In genomic region chr18:79515331-79515730, GRCh38 we compare ENCODE assay signal across 16 cellular contexts.
DNase-seq lines count a peak whose midpoint lies in the region; ATAC-seq and TF ChIP-seq lines count a peak whose summit lies in the region.
"Had no signal": no experiment of that assay in that cellular context is flagged by ENCODE, and none has a peak within 500 bp of the region (broad histone marks: within the 10 kb centered on the region; RNA-seq: fewer than 3 reads in every experiment).

No MANE protein-coding gene starts in this region.

- peaks cover 0 to 4% (median 0%) of the 10 kb centered on the region in 3 donors for H3K36me3 ChIP-seq in Peyer's patch
- no peaks in the 10 kb centered on the region for H3K36me3 ChIP-seq in endodermal cell (ENCODE audit: control insufficient read depth, insufficient read depth, low read length)
- H3K36me3 ChIP-seq in trophoblast cell (ENCODE audit: control insufficient read depth in 1 of 2, insufficient read depth in 2 of 2, low read length in 2 of 2): no peaks in the 10 kb centered on the region
- H3K36me3 ChIP-seq: MG63 had no signal

- H2BK5ac ChIP-seq in trophoblast cell (ENCODE audit: low read depth, low read length, poor library complexity): no peak overlapping the region

- H3K18ac ChIP-seq in trophoblast cell (ENCODE audit: low read length): no peak overlapping the region

- H4K8ac ChIP-seq in trophoblast cell (ENCODE audit: low read depth, low read length): no peak overlapping the region

- no peaks in the 10 kb centered on the region for H3K79me1 ChIP-seq in trophoblast cell (ENCODE audit: low read length)

- H3K27me3 Mint-ChIP-seq in endodermal cell (ENCODE audit: insufficient read depth): no peaks in the 10 kb centered on the region
- H3K27me3 Mint-ChIP-seq in stimulated activated naive CD8-positive, alpha-beta T cell treated with anti-CD3 and anti-CD28 coated beads, Interleukin-15, amount 100 ng/mL, for 72 hours: no peaks in the 10 kb centered on the region

- no peak overlapping the region for H3K14ac ChIP-seq in trophoblast cell (ENCODE audit: low read length)

- H3K4me1 ChIP-seq in Peyer's patch (peaks cover 0 to 8% (median 0%) of the 10 kb centered on the region in 4 donors), endodermal cell (ENCODE audit: control insufficient read depth, insufficient read depth, low read length) (no peaks in the 10 kb centered on the region), trophoblast cell (ENCODE audit: control insufficient read depth in 1 of 2, insufficient read depth in 2 of 2, low read length in 2 of 2) (no peaks in the 10 kb centered on the region)

- H3K4me2 ChIP-seq in trophoblast cell (ENCODE audit: low read length): no peak overlapping the region

- H3K27ac ChIP-seq in Peyer's patch (peak overlapping the region in 1 of 4 donors; percentile 64), endodermal cell (ENCODE audit: low read depth, low read length) (no peak overlapping the region), trophoblast cell (ENCODE audit: low read depth, low read length) (no peak overlapping the region)
- H3K27ac ChIP-seq: upper lobe of left lung had no signal

- TF ChIP-seq POLR2A in Peyer's patch (IDR thresholded peaks at IDR 0.05): no peak

- H3K27ac Mint-ChIP-seq in endodermal cell: no peak overlapping the region
- peak overlapping the region; percentile 19 to 98 for H3K27ac Mint-ChIP-seq in stimulated activated naive CD8-positive, alpha-beta T cell treated with anti-CD3 and anti-CD28 coated beads, Interleukin-15, amount 100 ng/mL, for 72 hours

- H3K4me3 ChIP-seq in Peyer's patch (no peak overlapping the region), endodermal cell (ENCODE audit: low read length) (no peak overlapping the region), trophoblast cell (ENCODE audit: low read depth, low read length) (no peak overlapping the region)
- H3K4me3 ChIP-seq: MG63, upper lobe of left lung had no signal

- no peak overlapping the region for H3K9ac ChIP-seq in endodermal cell (ENCODE audit: extremely low read depth, low read length, poor library complexity, severe bottlenecking)
- H3K9ac ChIP-seq in trophoblast cell (ENCODE audit: low read length): no peak overlapping the region

- H3K4ac ChIP-seq in trophoblast cell (ENCODE audit: low read depth, low read length): no peak overlapping the region

- H3K23ac ChIP-seq in trophoblast cell (ENCODE audit: low read length): no peak overlapping the region

- peaks cover 11% of the 10 kb centered on the region for H3K36me3 Mint-ChIP-seq in endodermal cell (ENCODE audit: low read depth)

- H3K9me3 ChIP-seq in Peyer's patch: no peaks in the 10 kb centered on the region
- no peaks in the 10 kb centered on the region for H3K9me3 ChIP-seq in endodermal cell (ENCODE audit: control insufficient read depth, low read length)
- H3K9me3 ChIP-seq in trophoblast cell (ENCODE audit: insufficient read depth, low read depth, low read length): no peaks in the 10 kb centered on the region
- H3K9me3 ChIP-seq: MG63, upper lobe of left lung had no signal

- no peak overlapping the region for H2BK120ac ChIP-seq in trophoblast cell (ENCODE audit: insufficient read depth, low read length, poor library complexity)

- H3K79me2 ChIP-seq in trophoblast cell (ENCODE audit: control insufficient read depth, insufficient read depth, low read length, poor library complexity): no peaks in the 10 kb centered on the region

- H4K91ac ChIP-seq in trophoblast cell (ENCODE audit: low read depth, low read length): no peak overlapping the region

- H3K4me1 Mint-ChIP-seq in endodermal cell: peaks cover 3% of the 10 kb centered on the region
- H3K4me1 Mint-ChIP-seq in stimulated activated naive CD8-positive, alpha-beta T cell treated with anti-CD3 and anti-CD28 coated beads, Interleukin-15, amount 100 ng/mL, for 72 hours: peaks cover 62% of the 10 kb centered on the region

- H2BK12ac ChIP-seq in trophoblast cell (ENCODE audit: low read length): no peak overlapping the region

- no peak overlapping the region for H4K12ac ChIP-seq in trophoblast cell (ENCODE audit: low read depth, low read length)

- WGBS in endodermal cell (ENCODE audit: insufficient coverage in 1 of 2, insufficient read length in 1 of 2), 2 experiments: 81 to 87% methylated on average over 3 to 8 of the region's 8 CpGs
- no CpG with 5 or more reads among the region's 8 CpGs for WGBS in trophoblast cell (ENCODE audit: extremely low coverage, insufficient coverage, insufficient read length)

- TF ChIP-seq CTCF in Peyer's patch (IDR thresholded peaks at IDR 0.05) (no peak), endodermal cell (conservative IDR thresholded peaks at IDR 0.05) (no peak)

- no peaks in the 10 kb centered on the region for H3K9me3 Mint-ChIP-seq in endodermal cell
- H3K9me3 Mint-ChIP-seq in stimulated activated naive CD8-positive, alpha-beta T cell treated with anti-CD3 and anti-CD28 coated beads, Interleukin-15, amount 100 ng/mL, for 72 hours: no peaks in the 10 kb centered on the region

- ATAC-seq in stimulated activated naive CD8-positive, alpha-beta T cell treated with anti-CD3 and anti-CD28 coated beads, Interleukin-15, amount 100 ng/mL, for 72 hours: no peak
- no peak for ATAC-seq in GM19035 (IDR thresholded peaks at IDR 0.05; ENCODE audit: unreplicated experiment)

- H2AK5ac ChIP-seq in trophoblast cell (ENCODE audit: low read length): no peak overlapping the region

- DNase-seq in activated CD8-positive, alpha-beta memory T cell treated with anti-CD3 and anti-CD28 coated beads for 24 hours: peak; percentile 53
- no peak for DNase-seq in activated CD8-positive, alpha-beta memory T cell treated with anti-CD3 and anti-CD28 coated beads, Interleukin-2, amount 50 U/mL, for 4 hours
- DNase-seq in Peyer's patch (peak in 2 of 3 donors; percentile 15 to 29), endodermal cell (peak; percentile 34), trophoblast cell (no peak), 8988T (no peak)
- peak in 1 of 2 donors; percentile 7 for DNase-seq in stimulated activated naive CD8-positive, alpha-beta T cell treated with anti-CD3 and anti-CD28 coated beads, Interleukin-15, amount 100 ng/mL, for 72 hours
- DNase-seq: GF-D8; HCEC 1CT; MG63; midbrain; NCI-H187; occipital lobe; stimulated activated CD4-positive, alpha-beta T cell treated with anti-CD3 and anti-CD28 coated beads, Interleukin-4, amount 100 ng/mL, for 24 hours; upper lobe of left lung had no signal

- no peaks in the 10 kb centered on the region for H3K27me3 ChIP-seq in Peyer's patch
- H3K27me3 ChIP-seq in endodermal cell (ENCODE audit: control insufficient read depth, insufficient read depth, low read length, poor library complexity, severe bottlenecking): no peaks in the 10 kb centered on the region
- no peaks in the 10 kb centered on the region for H3K27me3 ChIP-seq in trophoblast cell (ENCODE audit: insufficient read depth, low read length)
- H3K27me3 ChIP-seq: MG63, upper lobe of left lung had no signal

- no peak overlapping the region for H3K4me3 Mint-ChIP-seq in endodermal cell
- peak overlapping the region; percentile 5 to 71 for H3K4me3 Mint-ChIP-seq in stimulated activated naive CD8-positive, alpha-beta T cell treated with anti-CD3 and anti-CD28 coated beads, Interleukin-15, amount 100 ng/mL, for 72 hours

- no peak overlapping the region for H2AFZ ChIP-seq in trophoblast cell (ENCODE audit: insufficient read depth, low read length, poor library complexity)

Comparison
In these comparisons a context has a peak if more than half of its experiments do, and no peak if none do; other contexts are left out.
1. DNase-seq: peak in activated CD8-positive, alpha-beta memory T cell treated with anti-CD3 and anti-CD28 coated beads for 24 hours (single experiment), Peyer's patch (2 of 3) and endodermal cell (single experiment); none in activated CD8-positive, alpha-beta memory T cell treated with anti-CD3 and anti-CD28 coated beads, Interleukin-2, amount 50 U/mL, for 4 hours (single experiment), trophoblast cell (0 of 2) and 8988T (single experiment).